8 cellular contexts compared by ENCODE assay signal in genomic region chr12:9447791-9448614, GRCh38.
DNase-seq lines count a peak whose midpoint lies in the region; ATAC-seq and TF ChIP-seq lines count a peak whose summit lies in the region.

No MANE protein-coding gene starts in this region.

- ATAC-seq in HG03280 (IDR thresholded peaks at IDR 0.05; ENCODE audit: unreplicated experiment): peak; percentile 58
- peak; percentile 88 to 89 for ATAC-seq in activated CD4-positive, CD25-positive, alpha-beta regulatory T cell treated with anti-CD3 and anti-CD28 coated beads, Interleukin-2, amount 50 U/mL, for 24 hours

- peak; percentile 44 for TF ChIP-seq POLR2A in GM19099 (IDR thresholded peaks at IDR 0.05; ENCODE audit: extremely low read depth, insufficient read length, low read depth)

- DNase-seq in Ammon's horn (ENCODE audit: low spot score) (peak; percentile 84), NCI-H345 treated with DMSO at 0.1 percent for 48 hours (lab: John Stamatoyannopoulos, UW; ENCODE audit: unreplicated experiment) (peak; percentile 78), cerebellar cortex (ENCODE audit: low spot score) (peak; percentile 72), kidney glomerular epithelial cell (lab: John Stamatoyannopoulos, UW) (peak; percentile 64)
- DNase-seq in stimulated activated CD4-positive, alpha-beta T cell treated with anti-CD3 and anti-CD28 coated beads, Interleukin-15, amount 100 ng/mL, for 24 hours: peak; percentile 95

Comparison
In these comparisons a context has a peak if more than half of its experiments do, and no peak if none do; other contexts are left out.
1. Peak in every context shown above with its lines: DNase-seq and ATAC-seq.